ENCODE assay signal across 15 cellular contexts in the genomic region with DNA sequence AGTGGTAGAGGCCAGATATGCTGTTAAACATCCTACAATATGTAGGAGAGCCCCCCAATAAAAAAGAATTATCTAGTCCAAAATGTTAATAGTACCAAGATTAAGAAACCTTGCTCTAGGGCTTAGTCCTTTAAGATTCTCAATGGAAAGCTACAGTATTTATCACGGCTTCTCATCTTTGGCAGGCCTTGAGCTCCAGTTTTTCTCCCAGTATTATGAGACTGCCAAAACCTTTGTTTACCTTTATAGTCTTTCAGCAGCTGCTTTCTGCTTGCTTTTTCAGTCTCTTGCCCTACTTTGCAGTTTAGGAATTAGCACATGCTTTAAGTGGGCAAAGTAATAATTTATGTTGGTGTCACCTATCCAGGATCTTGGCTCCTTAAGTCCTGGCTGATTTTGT.
"Had no signal": no experiment of that assay in that cellular context is flagged by ENCODE, and none has a peak within 500 bp of the region (broad histone marks: within the 10 kb centered on the region; RNA-seq: fewer than 3 reads in every experiment).

No MANE protein-coding gene starts in this region.

- H3K4me3 ChIP-seq: gastrocnemius medialis, lung, mucosa of descending colon, thoracic aorta had no signal

- DNase-seq: activated CD4-positive, alpha-beta memory T cell treated with anti-CD3 and anti-CD28 coated beads, Interleukin-2, amount 10 ng/mL, durations not matched to agents 7 days and 5 days; activated CD4-positive, alpha-beta T cell treated with anti-CD3 and anti-CD28 coated beads for 36 hours; activated T-cell treated with anti-CD3 and anti-CD28 coated beads, Interleukin-2, amount 50 U/mL, for 48 hours; aorta; gastrocnemius medialis; mucosa of descending colon; naive thymus-derived CD8-positive, alpha-beta T cell; stimulated activated CD4-positive, alpha-beta T cell treated with anti-CD3 and anti-CD28 coated beads, Interleukin-4, amount 100 ng/mL, for 1 hour; stimulated activated CD8-positive, alpha-beta memory T cell treated with anti-CD3 and anti-CD28 coated beads, Interleukin-4, amount 100 ng/mL, for 48 hours; stimulated activated naive CD8-positive, alpha-beta T cell treated with anti-CD3 and anti-CD28 coated beads, Interleukin-15, amount 100 ng/mL, for 72 hours; T-helper 9 cell; WERI-Rb-1 had no signal

- H3K27me3 ChIP-seq: gastrocnemius medialis, neutrophil had no signal

- H3K27me3 Mint-ChIP-seq: activated CD4-positive, alpha-beta T cell treated with anti-CD3 and anti-CD28 coated beads for 36 hours; stimulated activated naive CD8-positive, alpha-beta T cell treated with anti-CD3 and anti-CD28 coated beads, Interleukin-15, amount 100 ng/mL, for 72 hours had no signal

- H3K27ac ChIP-seq: gastrocnemius medialis, neutrophil, thoracic aorta, WERI-Rb-1 had no signal

- H3K36me3 ChIP-seq: gastrocnemius medialis, neutrophil, thoracic aorta, WERI-Rb-1 had no signal

- ATAC-seq: activated CD4-positive, alpha-beta T cell treated with anti-CD3 and anti-CD28 coated beads for 36 hours; gastrocnemius medialis; mucosa of descending colon; naive thymus-derived CD8-positive, alpha-beta T cell; stimulated activated naive CD8-positive, alpha-beta T cell treated with anti-CD3 and anti-CD28 coated beads, Interleukin-15, amount 100 ng/mL, for 72 hours had no signal

- H3K9me3 Mint-ChIP-seq: activated CD4-positive, alpha-beta memory T cell treated with anti-CD3 and anti-CD28 coated beads, Interleukin-2, amount 10 ng/mL, durations not matched to agents 7 days and 5 days had no signal

- H3K9me3 ChIP-seq: gastrocnemius medialis, mucosa of descending colon, neutrophil, thoracic aorta had no signal

- H3K4me1 Mint-ChIP-seq: activated CD4-positive, alpha-beta memory T cell treated with anti-CD3 and anti-CD28 coated beads, Interleukin-2, amount 10 ng/mL, durations not matched to agents 7 days and 5 days; activated CD4-positive, alpha-beta T cell treated with anti-CD3 and anti-CD28 coated beads for 36 hours; naive thymus-derived CD8-positive, alpha-beta T cell; stimulated activated naive CD8-positive, alpha-beta T cell treated with anti-CD3 and anti-CD28 coated beads, Interleukin-15, amount 100 ng/mL, for 72 hours had no signal

- H3K4me3 Mint-ChIP-seq: activated CD4-positive, alpha-beta memory T cell treated with anti-CD3 and anti-CD28 coated beads, Interleukin-2, amount 10 ng/mL, durations not matched to agents 7 days and 5 days; activated CD4-positive, alpha-beta T cell treated with anti-CD3 and anti-CD28 coated beads for 36 hours; naive thymus-derived CD8-positive, alpha-beta T cell; stimulated activated naive CD8-positive, alpha-beta T cell treated with anti-CD3 and anti-CD28 coated beads, Interleukin-15, amount 100 ng/mL, for 72 hours had no signal

- H3K27ac Mint-ChIP-seq: activated CD4-positive, alpha-beta memory T cell treated with anti-CD3 and anti-CD28 coated beads, Interleukin-2, amount 10 ng/mL, durations not matched to agents 7 days and 5 days; activated CD4-positive, alpha-beta T cell treated with anti-CD3 and anti-CD28 coated beads for 36 hours; naive thymus-derived CD8-positive, alpha-beta T cell; stimulated activated naive CD8-positive, alpha-beta T cell treated with anti-CD3 and anti-CD28 coated beads, Interleukin-15, amount 100 ng/mL, for 72 hours had no signal
